ENCODE assay signal across 13 cellular contexts in the genomic region with DNA sequence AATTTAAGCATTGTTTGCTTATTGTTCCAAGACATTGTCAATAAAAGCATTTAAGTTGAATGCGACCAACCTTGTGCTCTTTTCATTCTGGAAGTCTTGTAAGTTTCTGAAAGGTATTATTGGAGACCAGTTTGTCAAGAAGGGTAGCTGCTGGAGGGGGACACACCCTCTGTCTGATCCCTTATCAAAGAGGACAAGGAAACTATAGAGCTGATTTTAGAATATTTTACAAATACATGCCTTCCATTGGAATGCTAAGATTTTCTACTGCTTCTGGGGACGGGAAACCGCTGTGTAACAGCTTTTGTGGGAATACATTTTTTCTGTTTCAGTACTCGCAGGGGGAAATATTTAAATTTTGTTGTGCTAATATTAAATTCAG. TPM values are rescaled to one million over a fixed set of nuclear protein-coding genes. Genes with fewer than 3 reads are reported as not detected.
DNase-seq lines count a peak whose midpoint lies in the region; TF ChIP-seq lines count a peak whose summit lies in the region.
"Had no signal": no experiment of that assay in that cellular context is flagged by ENCODE, and none has a peak within 500 bp of the region (broad histone marks: within the 10 kb centered on the region; RNA-seq: fewer than 3 reads in every experiment).

No MANE protein-coding gene starts in this region.

- H3K4me3 Mint-ChIP-seq in progenitor cell of endocrine pancreas (ENCODE audit: low read depth): peak overlapping the region; percentile 3

- DNase-seq in GM04504 (ENCODE audit: low read depth) (peak; percentile 35), adipocyte (ENCODE audit: low read depth) (peak; percentile 84), fibroblast of pulmonary artery (ENCODE audit: low read depth) (peak; percentile 80), progenitor cell of endocrine pancreas (ENCODE audit: low spot score, unreplicated experiment) (no peak), GOT3 (lab: John Stamatoyannopoulos, UW) (no peak), NCI-H774 (lab: John Stamatoyannopoulos, UW) (no peak), uterus (no peak), NCI-H748 (lab: John Stamatoyannopoulos, UW; ENCODE audit: unreplicated experiment) (no peak)
- DNase-seq: activated CD4-positive, alpha-beta T cell treated with anti-CD3 and anti-CD28 coated beads, Interleukin-2, amount 50 U/mL, for 48 hours; DND-41; NCI-H2171; stimulated activated CD4-positive, alpha-beta T cell treated with anti-CD3 and anti-CD28 coated beads, Interleukin-4, amount 100 ng/mL, for 4 hours had no signal

- H3K27me3 ChIP-seq in adipocyte (replicated peaks; ENCODE audit: control insufficient read depth, insufficient read depth, low read length): no peaks in the 10 kb centered on the region
- H3K27me3 ChIP-seq in uterus: no peaks in the 10 kb centered on the region

- H3K4me1 ChIP-seq in adipocyte (ENCODE audit: control insufficient read depth, insufficient read depth, low read length) (peaks cover 33% of the 10 kb centered on the region), uterus (peaks cover 7 to 8% of the 10 kb centered on the region in 2 donors)

- H3K27ac ChIP-seq in uterus: no peak overlapping the region

- H3K36me3 ChIP-seq in adipocyte (ENCODE audit: control insufficient read depth, insufficient read depth, low read length, severe bottlenecking): peaks cover 24% of the 10 kb centered on the region
- H3K36me3 ChIP-seq in uterus: no peaks in the 10 kb centered on the region

- intact Hi-C loops in uterus (cut with DNase I; ENCODE audit: low total_unique reads): no loop called here

- H3K27me3 Mint-ChIP-seq in progenitor cell of endocrine pancreas: peaks cover 27% of the 10 kb centered on the region

- peaks cover 19% of the 10 kb centered on the region for H3K36me3 Mint-ChIP-seq in progenitor cell of endocrine pancreas (ENCODE audit: insufficient read depth)

- H3K4me1 Mint-ChIP-seq in progenitor cell of endocrine pancreas (ENCODE audit: low read depth): peaks cover 41% of the 10 kb centered on the region

- no peaks in the 10 kb centered on the region for H3K9me3 Mint-ChIP-seq in progenitor cell of endocrine pancreas (ENCODE audit: low read depth)
- H3K9me3 Mint-ChIP-seq: nephron had no signal

- H3K27ac Mint-ChIP-seq in progenitor cell of endocrine pancreas: peak overlapping the region; percentile 5
- H3K27ac Mint-ChIP-seq: nephron had no signal

- H3K9ac ChIP-seq in adipocyte (ENCODE audit: low read length): no peak overlapping the region

- no peak for TF ChIP-seq POLR2A in uterus (IDR thresholded peaks at IDR 0.05)

- TF ChIP-seq CTCF in fibroblast of pulmonary artery (IDR thresholded peaks at IDR 0.05; ENCODE audit: low read length, missing control alignments): no peak
- TF ChIP-seq CTCF in progenitor cell of endocrine pancreas (IDR thresholded peaks at IDR 0.05; ENCODE audit: unreplicated experiment): no peak
- TF ChIP-seq CTCF in uterus (IDR thresholded peaks at IDR 0.05): no peak

- H3K9me3 ChIP-seq in adipocyte (ENCODE audit: control insufficient read depth, low read length): no peaks in the 10 kb centered on the region
- no peaks in the 10 kb centered on the region for H3K9me3 ChIP-seq in uterus

- H3K4me3 ChIP-seq in adipocyte (ENCODE audit: low read length) (no peak overlapping the region), fibroblast of pulmonary artery (replicated peaks; ENCODE audit: low read depth, low read length) (no peak overlapping the region), uterus (peak overlapping the region in 1 of 2 donors; percentile 79)

RNA-seq across cellular contexts. Expression of gene FOS, which starts 3.5 kb away (rescaled TPM):
- total RNA-seq in progenitor cell of endocrine pancreas (73.7 and 88.8 TPM in 2 replicates), uterus (1,000 to 10,000 TPM in 1 of 4 donors, 100 to 1,000 TPM in 2, 10 to 100 TPM in 1; 29.2 to 1,111 (median 137) TPM)

Comparison
In these comparisons a context has a peak if more than half of its experiments do, and no peak if none do; other contexts are left out.
1. DNase-seq: peak in GM04504 (single experiment), adipocyte (single experiment) and fibroblast of pulmonary artery (single experiment); none in progenitor cell of endocrine pancreas (single experiment), GOT3 (single experiment), NCI-H774 (single experiment), uterus (0 of 2) and NCI-H748 (single experiment).